8 cellular contexts compared by ENCODE assay signal in the genomic region with DNA sequence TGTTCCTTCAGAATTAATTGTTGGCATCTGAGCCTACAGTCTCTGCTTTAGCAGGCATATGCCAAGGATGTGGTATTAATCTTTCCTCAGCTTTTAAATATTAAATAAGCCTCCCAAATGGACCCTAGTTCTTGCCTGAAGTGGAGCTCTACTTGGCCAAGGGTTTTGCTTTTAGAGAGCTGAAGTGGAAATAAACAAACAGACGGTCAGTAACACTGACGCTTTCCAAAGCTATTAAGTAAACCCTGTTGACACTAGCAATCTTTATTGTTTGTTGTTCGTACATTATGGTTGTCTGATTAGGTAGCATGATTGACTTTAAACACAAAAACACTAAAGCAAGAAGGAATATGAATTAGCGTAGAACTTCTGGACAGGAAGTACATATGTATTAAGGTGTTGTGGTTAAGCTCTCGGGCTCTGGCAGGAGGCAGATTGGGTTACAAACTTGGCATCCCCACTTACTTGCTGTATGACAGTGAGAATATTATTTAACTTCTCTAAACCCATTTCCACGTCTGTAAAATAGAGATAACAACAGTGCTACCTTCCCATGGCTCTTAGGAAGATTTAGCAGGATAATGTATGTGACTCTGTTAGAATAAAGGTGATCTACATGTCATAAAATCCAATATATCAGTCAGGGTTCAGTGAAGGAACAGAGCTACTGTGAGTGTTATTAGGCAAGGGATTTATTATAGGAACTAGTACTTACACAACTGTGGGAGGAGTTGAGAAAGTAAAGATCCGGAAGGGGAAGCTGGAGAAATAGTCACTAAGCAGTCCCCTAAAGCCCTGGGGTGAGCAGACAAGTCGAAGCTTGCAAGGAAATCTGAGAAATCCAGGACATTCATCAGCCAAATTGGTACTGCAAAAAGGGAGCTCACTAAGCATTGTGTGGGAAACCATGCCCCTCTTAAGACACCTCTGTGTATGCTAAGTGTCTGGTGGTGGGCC.
DNase-seq lines count a peak whose midpoint lies in the region; ATAC-seq, FAIRE-seq and TF ChIP-seq lines count a peak whose summit lies in the region.

No MANE protein-coding gene starts in this region.

- peak overlapping the region; percentile 80 for H3K27ac ChIP-seq in brain microvascular endothelial cell

- peak; percentile 74 for FAIRE-seq in GM12891 (lab: Jason Lieb, UNC)

- H3K4me3 ChIP-seq in brain microvascular endothelial cell (ENCODE audit: low read depth, low read length) = no peak overlapping the region

- H3K27me3 ChIP-seq in brain microvascular endothelial cell (replicated peaks) = no peaks in the 10 kb centered on the region

- peaks cover 7% of the 10 kb centered on the region for H3K27me3 Mint-ChIP-seq in nephron progenitor cell (ENCODE audit: low read depth, poor library complexity)
- no peaks in the 10 kb centered on the region for H3K27me3 Mint-ChIP-seq in activated CD4-positive, alpha-beta memory T cell treated with anti-CD3 and anti-CD28 coated beads, Interleukin-2, amount 10 ng/mL, durations not matched to agents 7 days and 5 days

- TF ChIP-seq CTCF in brain microvascular endothelial cell (IDR thresholded peaks at IDR 0.05; ENCODE audit: low read depth, low read length, missing control alignments) = no peak
- TF ChIP-seq CTCF in nephron progenitor cell (IDR thresholded peaks at IDR 0.05) = no peak

- H3K36me3 ChIP-seq in brain microvascular endothelial cell (replicated peaks) = no peaks in the 10 kb centered on the region

- DNase-seq in GM12891 (ENCODE audit: insufficient read length, low spot score) (no peak), NCI-H1105 (lab: John Stamatoyannopoulos, UW) (peak; percentile 72), brain microvascular endothelial cell (no peak), nephron progenitor cell (no peak)
- no peak for DNase-seq in stimulated activated naive CD4-positive, alpha-beta T cell treated with Interleukin-2 at 50 U/mL for 16 hours (lab: John Stamatoyannopoulos, UW)
- DNase-seq in activated CD4-positive, alpha-beta memory T cell treated with anti-CD3 and anti-CD28 coated beads, Interleukin-2, amount 10 ng/mL, durations not matched to agents 7 days and 5 days = no peak

- POLR2A ChIA-PET in activated CD4-positive, alpha-beta memory T cell treated with anti-CD3 and anti-CD28 coated beads, Interleukin-2, amount 10 ng/mL, durations not matched to agents 7 days and 5 days (lab: Charles Lee) = interaction anchor here (1.0 to 1.3 kb wide), 2 partner anchors 15 to 92 kb away, joined by 4 read pairs; a partner anchor contains a TSS

- ATAC-seq in HG03342 (IDR thresholded peaks at IDR 0.05; ENCODE audit: unreplicated experiment) (no peak), GM18517 (IDR thresholded peaks at IDR 0.05; ENCODE audit: unreplicated experiment) (no peak)

- no peak overlapping the region for H3K4me3 Mint-ChIP-seq in nephron progenitor cell
- no peak overlapping the region for H3K4me3 Mint-ChIP-seq in activated CD4-positive, alpha-beta memory T cell treated with anti-CD3 and anti-CD28 coated beads, Interleukin-2, amount 10 ng/mL, durations not matched to agents 7 days and 5 days

- in situ Hi-C loops in brain microvascular endothelial cell (cut with HindIII; ENCODE audit: low pct_ligation_motif_present, low sequenced_read_pairs) = no loop called here

- H3K4me1 Mint-ChIP-seq in nephron progenitor cell = peaks cover 37% of the 10 kb centered on the region
- peaks cover 14% of the 10 kb centered on the region for H3K4me1 Mint-ChIP-seq in activated CD4-positive, alpha-beta memory T cell treated with anti-CD3 and anti-CD28 coated beads, Interleukin-2, amount 10 ng/mL, durations not matched to agents 7 days and 5 days

- peak overlapping the region; percentile 70 for H3K27ac Mint-ChIP-seq in nephron progenitor cell
- no peak overlapping the region for H3K27ac Mint-ChIP-seq in activated CD4-positive, alpha-beta memory T cell treated with anti-CD3 and anti-CD28 coated beads, Interleukin-2, amount 10 ng/mL, durations not matched to agents 7 days and 5 days

- peaks cover 48% of the 10 kb centered on the region for H3K36me3 Mint-ChIP-seq in nephron progenitor cell (ENCODE audit: low read depth)
- H3K36me3 Mint-ChIP-seq in activated CD4-positive, alpha-beta memory T cell treated with anti-CD3 and anti-CD28 coated beads, Interleukin-2, amount 10 ng/mL, durations not matched to agents 7 days and 5 days (ENCODE audit: low read depth) = peaks cover 8% of the 10 kb centered on the region

- peaks cover 74% of the 10 kb centered on the region for H3K9me3 Mint-ChIP-seq in nephron progenitor cell
- peaks cover 26% of the 10 kb centered on the region for H3K9me3 Mint-ChIP-seq in activated CD4-positive, alpha-beta memory T cell treated with anti-CD3 and anti-CD28 coated beads, Interleukin-2, amount 10 ng/mL, durations not matched to agents 7 days and 5 days

- no peak for TF ChIP-seq POLR2A in GM12891 (IDR thresholded peaks at IDR 0.05; ENCODE audit: low read depth, low read length)

- CTCF ChIA-PET in activated CD4-positive, alpha-beta memory T cell treated with anti-CD3 and anti-CD28 coated beads, Interleukin-2, amount 10 ng/mL, durations not matched to agents 7 days and 5 days (lab: Charles Lee) = interaction anchor here (0.8 to 1.6 kb wide), 3 partner anchors 9 to 35 kb away, joined by 3 to 5 read pairs (median 3); no protein-coding TSS in a partner anchor

TF ChIP-seq in GM12891, 5 proteins besides CTCF, POLR2A, EP300 and RAD21:
- TF ChIP-seq PAX5 (IDR thresholded peaks at IDR 0.05; ENCODE audit: insufficient read depth, low read length, severe bottlenecking) = no peak
